8 cellular contexts compared by ENCODE assay signal in genomic region chr9:132877447-132877817, GRCh38. TPM values are rescaled to one million over a fixed set of nuclear protein-coding genes. Genes with fewer than 3 reads are reported as not detected.
DNase-seq lines count a peak whose midpoint lies in the region; ATAC-seq, FAIRE-seq and TF ChIP-seq lines count a peak whose summit lies in the region.

No MANE protein-coding gene starts in this region.

- peak overlapping the region; percentile 98 for H3K4me2 ChIP-seq in GM12878 (ENCODE audit: control insufficient read depth, insufficient read depth)

- in situ Hi-C loops in GM12878 (cut with MboI) (no loop called here), transverse colon (cut with MboI; ENCODE audit: low pct_ligation_motif_present in 1 of 4, low pct_unique_long_range_greater_than_20kb in 1 of 4, low sequenced_read_pairs in 3 of 4) (no loop called here)

- no TSS peak for BruUV-seq in GM12878 (replicated peaks; lab: Mats Ljungman, UMichigan)

- TF ChIP-seq CTCF in GM12878 (IDR thresholded peaks at IDR 0.05 in 2 of 3, conservative IDR thresholded peaks at IDR 0.05 in 1 of 3; ENCODE audit: control insufficient read depth in 2 of 3, extremely low read depth in 1 of 3, insufficient read depth in 1 of 3, low read depth in 3 of 3, low read length in 3 of 3) (no peak), transverse colon (IDR thresholded peaks at IDR 0.05) (no peak)

- no peak overlapping the region for H3K27ac Mint-ChIP-seq in activated naive CD4-positive, alpha-beta T cell treated with anti-CD3 and anti-CD28 coated beads for 36 hours
- H3K27ac Mint-ChIP-seq in activated naive CD4-positive, alpha-beta T cell treated with anti-CD3 and anti-CD28 coated beads, Interleukin-2, amount 50 U/mL, for 72 hours, result no peak overlapping the region
- peak overlapping the region; percentile 92 for H3K27ac Mint-ChIP-seq in memory B cell

- no peaks in the 10 kb centered on the region for H3K9me3 ChIP-seq in GM12878 (replicated peaks; ENCODE audit: control insufficient read depth, insufficient read depth, low read length)
- H3K9me3 ChIP-seq in transverse colon, result no peaks in the 10 kb centered on the region

- no peaks in the 10 kb centered on the region for H3K79me2 ChIP-seq in GM12878 (ENCODE audit: control insufficient read depth, insufficient read depth, low read length)

- RAD21 ChIA-PET in GM12878 (lab: Charles Lee; ENCODE audit: unreplicated experiment), result interaction anchor here (0.6 kb wide), 1 partner anchor 1099 kb away, joined by 3 read pairs; no protein-coding TSS in a partner anchor

- no peaks in the 10 kb centered on the region for H4K20me1 ChIP-seq in GM12878 (ENCODE audit: control insufficient read depth, insufficient read depth)

- WGBS in GM12878 (ENCODE audit: insufficient coverage, insufficient replicate concordance, low lambda C conversion rate, missing lambda C conversion rate), result 76% methylated on average over 14 of the region's 14 CpGs
- WGBS in transverse colon (ENCODE audit: low coverage in 1 of 2), 2 donors, result 59% methylated on average over 14 of the region's 14 CpGs; no CpG with 5 or more reads in 1 of the 2 donors

- TF ChIP-seq POLR2A in GM12878 (IDR thresholded peaks at IDR 0.05; ENCODE audit: low read depth, low read length) (no peak), transverse colon (IDR thresholded peaks at IDR 0.05) (no peak)

- H3K9me3 Mint-ChIP-seq in activated naive CD4-positive, alpha-beta T cell treated with anti-CD3 and anti-CD28 coated beads for 36 hours, result no peaks in the 10 kb centered on the region
- no peaks in the 10 kb centered on the region for H3K9me3 Mint-ChIP-seq in activated naive CD4-positive, alpha-beta T cell treated with anti-CD3 and anti-CD28 coated beads, Interleukin-2, amount 50 U/mL, for 72 hours
- no peaks in the 10 kb centered on the region for H3K9me3 Mint-ChIP-seq in memory B cell

- no peak overlapping the region for H3K9ac ChIP-seq in GM12878 (ENCODE audit: control insufficient read depth, insufficient read depth, low read length)

- TF ChIP-seq RAD21 in GM12878 (IDR thresholded peaks at IDR 0.05; ENCODE audit: insufficient read depth, low read depth, low read length), result no peak

- H3K4me3 Mint-ChIP-seq in activated naive CD4-positive, alpha-beta T cell treated with anti-CD3 and anti-CD28 coated beads for 36 hours, result peak overlapping the region; percentile 74
- H3K4me3 Mint-ChIP-seq in memory B cell, result peak overlapping the region; percentile 84

- POLR2A ChIA-PET in GM12878 (lab: Charles Lee), result no interaction called here

- no peak for ATAC-seq in activated naive CD4-positive, alpha-beta T cell treated with anti-CD3 and anti-CD28 coated beads, Interleukin-2, amount 50 U/mL, for 72 hours
- no peak for ATAC-seq in GM12878
- ATAC-seq in memory B cell (ENCODE audit: low read depth), result no peak
- ATAC-seq in left colon, result no peak
- no peak for ATAC-seq in HG02981 (IDR thresholded peaks at IDR 0.05; ENCODE audit: unreplicated experiment)

- H3K4me3 ChIP-seq in GM12878 (no peak overlapping the region; the same call in 1 of the 2 replicates), transverse colon (peak overlapping the region in 3 of 4 donors; percentile 71 to 88 (median 85))

- no peak for FAIRE-seq in GM12878 (lab: Jason Lieb, UNC)

- no peaks in the 10 kb centered on the region for H3K27me3 Mint-ChIP-seq in activated naive CD4-positive, alpha-beta T cell treated with anti-CD3 and anti-CD28 coated beads for 36 hours (ENCODE audit: low read depth)
- no peaks in the 10 kb centered on the region for H3K27me3 Mint-ChIP-seq in memory B cell

- H3K4me1 Mint-ChIP-seq in activated naive CD4-positive, alpha-beta T cell treated with anti-CD3 and anti-CD28 coated beads for 36 hours (ENCODE audit: low read depth), result peaks cover 8% of the 10 kb centered on the region
- H3K4me1 Mint-ChIP-seq in memory B cell, result peaks cover 15% of the 10 kb centered on the region

- H3K27me3 ChIP-seq in GM12878 (replicated peaks in 1 of 2; ENCODE audit: control insufficient read depth in 2 of 2, insufficient read depth in 2 of 2, low read length in 1 of 2) (0 out of 4 replicates have a peak, but pooled peaks cover 0 to 4% of the 10 kb centered on the region in 2 experiments), transverse colon (no peaks in the 10 kb centered on the region)

- H3K36me3 Mint-ChIP-seq in activated naive CD4-positive, alpha-beta T cell treated with anti-CD3 and anti-CD28 coated beads for 36 hours (ENCODE audit: low read depth), result no peaks in the 10 kb centered on the region
- no peaks in the 10 kb centered on the region for H3K36me3 Mint-ChIP-seq in activated naive CD4-positive, alpha-beta T cell treated with anti-CD3 and anti-CD28 coated beads, Interleukin-2, amount 50 U/mL, for 72 hours
- no peaks in the 10 kb centered on the region for H3K36me3 Mint-ChIP-seq in memory B cell

- H2AFZ ChIP-seq in GM12878 (ENCODE audit: control insufficient read depth, low read depth, low read length), result peak overlapping the region; percentile 92

- no peaks in the 10 kb centered on the region for H3K4me1 ChIP-seq in GM12878 (ENCODE audit: control insufficient read depth, insufficient read depth, low read length)
- H3K4me1 ChIP-seq in transverse colon, result peaks cover 0 to 16% (median 8%) of the 10 kb centered on the region in 4 donors

- CTCF ChIA-PET in activated naive CD4-positive, alpha-beta T cell treated with anti-CD3 and anti-CD28 coated beads for 36 hours (lab: Charles Lee), result interaction anchor here (0.6 to 4.0 kb wide), 2 partner anchors 25 to 171 kb away, joined by 6 to 18 read pairs; no protein-coding TSS in a partner anchor
- CTCF ChIA-PET in GM12878 (lab: Yijun Ruan, JAX), result interaction anchor here (6.1 kb wide), 1 partner anchor 24 kb away, joined by 32 read pairs; no protein-coding TSS in a partner anchor

- no peak overlapping the region for H3K27ac ChIP-seq in GM12878 (ENCODE audit: control insufficient read depth, insufficient read depth)
- H3K27ac ChIP-seq in transverse colon, result peak overlapping the region in 2 of 4 donors; percentile 80 to 84

- intact Hi-C loops in activated naive CD4-positive, alpha-beta T cell treated with anti-CD3 and anti-CD28 coated beads for 36 hours (cut with micrococcal nuclease), result no loop called here
- intact Hi-C loops in GM12878 (cut with micrococcal nuclease; ENCODE audit: unreplicated experiment) (no loop called here), transverse colon (cut with DNase I; ENCODE audit: low total_unique reads) (no loop called here), left colon (cut with DNase I, micrococcal nuclease) (no loop called here)

- H3K36me3 ChIP-seq in GM12878 (ENCODE audit: control insufficient read depth in 2 of 2, insufficient read depth in 2 of 2, low read length in 1 of 2) (no peaks in the 10 kb centered on the region), transverse colon (no peaks in the 10 kb centered on the region)

- TF ChIP-seq EP300 in GM12878 (IDR thresholded peaks at IDR 0.05; ENCODE audit: borderline replicate concordance in 1 of 2, control insufficient read depth in 1 of 2, low read depth in 2 of 2, low read length in 2 of 2) (no peak), transverse colon (IDR thresholded peaks at IDR 0.05; ENCODE audit: low read depth) (no peak)

- SMC1A ChIA-PET in GM12878 (lab: Charles Lee; ENCODE audit: uncharacterized antibody, unreplicated experiment), result interaction anchor here (0.9 kb wide), 1 partner anchor 9 kb away, joined by 3 read pairs; no protein-coding TSS in a partner anchor

- DNase-seq in activated naive CD4-positive, alpha-beta T cell treated with anti-CD3 and anti-CD28 coated beads for 36 hours, result no peak
- DNase-seq in activated naive CD4-positive, alpha-beta T cell treated with anti-CD3 and anti-CD28 coated beads, Interleukin-2, amount 50 U/mL, for 72 hours (ENCODE audit: low spot score in 2 of 2), result no peak
- DNase-seq in GM12878 (ENCODE audit: low read depth, low spot score), result no peak
- DNase-seq in memory B cell (ENCODE audit: low spot score in 2 of 2), result no peak
- DNase-seq in transverse colon, result no peak
- no peak for DNase-seq in left colon
- no peak for DNase-seq in T1000 (lab: John Stamatoyannopoulos, UW)

RNA-seq across cellular contexts. Expression of gene AK8, which starts 0.7 kb away (rescaled TPM):
- total RNA-seq in activated naive CD4-positive, alpha-beta T cell treated with anti-CD3 and anti-CD28 coated beads for 36 hours, result not detected
- not detected for total RNA-seq in activated naive CD4-positive, alpha-beta T cell treated with anti-CD3 and anti-CD28 coated beads, Interleukin-2, amount 50 U/mL, for 72 hours
- 0.19 TPM in 1 of 2 replicates, not detected in the other for total RNA-seq in GM12878 (2013; cell fraction: nucleolus; rRNA removed)
- total RNA-seq in GM12878 (2014; rRNA removed), result not detected in 2 replicates
- not detected in 2 replicates for total RNA-seq in GM12878 (2014; rRNA removed; fragmentation: Illumina TruSeq; extraction: Trizol)
- not detected in 2 replicates for total RNA-seq in GM12878 (2021)
- polyA plus RNA-seq in GM12878 (2011; ENCODE audit: low read depth), result not detected
- 0.09 and 0.12 TPM in 2 replicates for polyA plus RNA-seq in GM12878 (2011; rRNA removed)
- polyA plus RNA-seq in GM12878 (2011; cell fraction: cytosol; rRNA removed), result 0.10 and 0.18 TPM in 2 replicates
- polyA plus RNA-seq in GM12878 (2011; cell fraction: nucleus; rRNA removed), result 0.20 and 0.24 TPM in 2 replicates
- 0.18 and 0.24 TPM in 2 replicates for polyA plus RNA-seq in GM12878 (2012)
- polyA plus RNA-seq in GM12878 (2014; fragmentation: Illumina TruSeq; extraction: Trizol), result 0.03 TPM in 1 of 2 replicates, not detected in the other
- not detected for polyA plus RNA-seq in GM12878 (2014; fragmentation: Nextera tagmentation; extraction: Ambion mirVana)
- 0.04 TPM in 1 of 2 replicates, not detected in the other for polyA plus RNA-seq in GM12878 (2014; rRNA removed)
- polyA plus RNA-seq in GM12878 (2016; fragmentation: Nextera tagmentation; extraction: Ambion mirVana), result under 1 TPM; 0.06 to 0.08 TPM
- polyA minus RNA-seq in GM12878 (2011; rRNA and poly(A)+ RNA removed), result not detected in 2 replicates
- not detected in 2 replicates for polyA minus RNA-seq in GM12878 (2011; cell fraction: cytosol; rRNA and poly(A)+ RNA removed)
- polyA minus RNA-seq in GM12878 (2011; cell fraction: nucleus; rRNA and poly(A)+ RNA removed), result 0.12 and 0.29 TPM in 2 replicates
- 1 to 10 TPM in 1 of 4 donors, under 1 TPM in 1, not detected in 2; 0.27 to 1.3 TPM for total RNA-seq in transverse colon
- total RNA-seq in left colon, result under 1 TPM in 1 of 2 donors, not detected in 1; 0.67 TPM

RNA-seq across cellular contexts. Expression of gene SPACA9, which starts 1.3 kb away (rescaled TPM):
- total RNA-seq in activated naive CD4-positive, alpha-beta T cell treated with anti-CD3 and anti-CD28 coated beads for 36 hours, result 1 to 10 TPM; 2.5 to 2.9 TPM
- 1 to 10 TPM; 1.4 to 2.3 TPM for total RNA-seq in activated naive CD4-positive, alpha-beta T cell treated with anti-CD3 and anti-CD28 coated beads, Interleukin-2, amount 50 U/mL, for 72 hours
- total RNA-seq in GM12878 (2013; cell fraction: nucleolus; rRNA removed), result 0.71 and 0.95 TPM in 2 replicates
- total RNA-seq in GM12878 (2014; rRNA removed), result 0.68 and 0.82 TPM in 2 replicates
- total RNA-seq in GM12878 (2014; rRNA removed; fragmentation: Illumina TruSeq; extraction: Trizol), result 0.69 and 1.0 TPM in 2 replicates
- 1.6 and 2.1 TPM in 2 replicates for total RNA-seq in GM12878 (2021)
- 0.72 TPM for polyA plus RNA-seq in GM12878 (2011; ENCODE audit: low read depth)
- polyA plus RNA-seq in GM12878 (2011; rRNA removed), result 0.19 and 0.72 TPM in 2 replicates
- polyA plus RNA-seq in GM12878 (2011; cell fraction: cytosol; rRNA removed), result 1.5 and 1.6 TPM in 2 replicates
- polyA plus RNA-seq in GM12878 (2011; cell fraction: nucleus; rRNA removed), result 1.0 and 1.2 TPM in 2 replicates
- 1.0 and 2.1 TPM in 2 replicates for polyA plus RNA-seq in GM12878 (2012)
- polyA plus RNA-seq in GM12878 (2014; fragmentation: Illumina TruSeq; extraction: Trizol), result 0.25 and 1.0 TPM in 2 replicates
- polyA plus RNA-seq in GM12878 (2014; fragmentation: Nextera tagmentation; extraction: Ambion mirVana), result 1 to 10 TPM in 1 of 2 experiments, under 1 TPM in 1; 0.71 to 1.2 TPM
- polyA plus RNA-seq in GM12878 (2014; rRNA removed), result 0.60 and 0.73 TPM in 2 replicates
- 1 to 10 TPM; 1.6 to 2.9 TPM for polyA plus RNA-seq in GM12878 (2016; fragmentation: Nextera tagmentation; extraction: Ambion mirVana)
- polyA minus RNA-seq in GM12878 (2011; rRNA and poly(A)+ RNA removed), result 0.46 and 0.73 TPM in 2 replicates
- polyA minus RNA-seq in GM12878 (2011; cell fraction: cytosol; rRNA and poly(A)+ RNA removed), result 0.53 and 0.73 TPM in 2 replicates
- polyA minus RNA-seq in GM12878 (2011; cell fraction: nucleus; rRNA and poly(A)+ RNA removed), result 0.24 and 0.48 TPM in 2 replicates
- total RNA-seq in transverse colon, result 1 to 10 TPM in 3 of 4 donors, under 1 TPM in 1; 1.00 to 9.0 (median 1.7) TPM
- total RNA-seq in left colon, result 1 to 10 TPM; 1.2 to 2.6 TPM
